Comparison of ENCODE assay signal across 2 cellular contexts in the genomic region with DNA sequence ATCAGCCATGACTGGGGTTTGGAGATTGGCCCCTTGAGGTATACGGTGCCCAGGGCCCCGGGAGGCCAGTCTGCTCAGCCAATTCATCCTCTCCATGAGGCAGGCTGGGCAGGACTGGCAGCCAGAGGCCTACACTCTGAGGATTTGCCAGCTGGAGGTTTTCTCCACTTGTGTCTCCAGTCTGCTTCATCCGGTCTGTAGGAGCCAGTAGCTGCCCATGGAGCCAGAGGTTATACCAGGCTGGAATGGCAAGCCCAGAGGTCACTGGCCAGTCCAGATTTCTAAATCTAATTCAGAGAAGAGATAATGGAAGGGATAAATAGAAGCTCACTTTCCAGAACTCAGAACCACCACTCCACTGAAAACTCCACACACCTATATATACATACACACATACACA.
A peak's percentile ranks its signal among the peaks of the same experiment; 100 is the strongest.
TF ChIP-seq lines count a peak whose summit lies in the region.

No MANE protein-coding gene starts in this region.

TF ChIP-seq in liver, 16 proteins besides CTCF, POLR2A, EP300 and RAD21:
- peak; percentile 16 for TF ChIP-seq HNF4A (conservative IDR thresholded peaks at IDR 0.05)
- no peak for TF ChIP-seq FOXA1 (IDR thresholded peaks at IDR 0.05)
- no peak for TF ChIP-seq MAX (IDR thresholded peaks at IDR 0.05)
- no peak for TF ChIP-seq JUND (IDR thresholded peaks at IDR 0.05)

TF ChIP-seq in HepG2, 621 proteins besides CTCF, POLR2A, EP300 and RAD21:
- TF ChIP-seq TOPORS (CRISPR knock-in tag; IDR thresholded peaks at IDR 0.05) (no peak), FOXC1 (CRISPR knock-in tag; IDR thresholded peaks at IDR 0.05; ENCODE audit: borderline replicate concordance) (no peak), ZNF776 (CRISPR knock-in tag; IDR thresholded peaks at IDR 0.05) (no peak), ZBTB44 (CRISPR knock-in tag; IDR thresholded peaks at IDR 0.05) (no peak), IRX3 (CRISPR knock-in tag; IDR thresholded peaks at IDR 0.05; ENCODE audit: borderline replicate concordance, low read depth) (no peak), GABPA (IDR thresholded peaks at IDR 0.05; ENCODE audit: low read depth, low read length) (no peak), GABPA (CRISPR knock-in tag; IDR thresholded peaks at IDR 0.05; ENCODE audit: low read depth) (no peak), ELF4 (CRISPR knock-in tag; IDR thresholded peaks at IDR 0.05; ENCODE audit: borderline replicate concordance) (no peak), ZBTB38 (CRISPR knock-in tag; IDR thresholded peaks at IDR 0.05) (no peak), SMAD9 (CRISPR knock-in tag; IDR thresholded peaks at IDR 0.05) (no peak)
- TF ChIP-seq, protein P1, sequence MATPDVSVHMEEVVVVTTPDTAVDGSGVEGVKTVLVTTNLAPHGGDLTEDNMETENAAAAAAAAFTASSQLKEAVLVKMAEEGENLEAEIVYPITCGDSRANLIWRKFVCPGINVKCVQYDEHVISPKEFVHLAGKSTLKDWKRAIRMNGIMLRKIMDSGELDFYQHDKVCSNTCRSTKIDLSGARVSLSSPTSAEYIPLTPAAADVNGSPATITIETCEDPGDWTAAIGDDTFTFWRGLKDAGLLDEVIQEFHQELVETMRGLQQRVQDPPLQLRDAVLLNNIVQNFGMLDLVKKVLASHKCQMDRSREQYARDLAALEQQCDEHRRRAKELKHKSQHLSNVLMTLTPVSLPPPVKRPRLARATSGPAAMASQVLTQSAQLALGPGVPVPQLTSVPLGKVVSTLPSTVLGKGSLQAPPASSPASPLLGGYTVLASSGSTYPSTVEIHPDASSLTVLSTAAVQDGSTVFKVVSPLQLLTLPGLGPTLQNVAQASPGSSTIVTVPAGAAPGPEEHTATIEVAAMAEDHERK (CRISPR knock-in tag; IDR thresholded peaks at IDR 0.05; ENCODE audit: low read depth), result no peak
